8 cellular contexts compared by ENCODE assay signal in genomic region chr16:31700200-31700529, GRCh38.
A peak's percentile ranks its signal among the peaks of the same experiment; 100 is the strongest.
DNase-seq lines count a peak whose midpoint lies in the region; ATAC-seq and TF ChIP-seq lines count a peak whose summit lies in the region.

No MANE protein-coding gene starts in this region.

- peak overlapping the region; percentile 93 for H3K4me3 Mint-ChIP-seq in activated T-cell treated with anti-CD3 and anti-CD28 coated beads, Interleukin-2, amount 50 U/mL, for 4 hours

- CTCF ChIA-PET in SK-N-SH (lab: Yijun Ruan, JAX) = interaction anchor here (1.0 to 5.1 kb wide), 4 partner anchors 11 to 240 kb away, joined by 3 to 30 read pairs (median 4); a partner anchor contains a TSS

- H3F3A ChIP-seq in SK-N-SH (replicated peaks; ENCODE audit: insufficient read depth) = no peaks in the 10 kb centered on the region

- H3K4me1 ChIP-seq in SK-N-SH (ENCODE audit: control insufficient read depth in 1 of 2, insufficient read depth in 2 of 2, low read depth in 1 of 2, low read length in 1 of 2) = peaks cover 0 to 8% of the 10 kb centered on the region in 2 experiments; a peak in 2 of 4 replicates

- H3K27me3 ChIP-seq in SK-N-SH (ENCODE audit: insufficient read depth) = no peaks in the 10 kb centered on the region

- H3K36me3 Mint-ChIP-seq in activated T-cell treated with anti-CD3 and anti-CD28 coated beads, Interleukin-2, amount 50 U/mL, for 4 hours (ENCODE audit: insufficient read depth) = peaks cover 21% of the 10 kb centered on the region

- POLR2A ChIA-PET in SK-N-SH (lab: Yijun Ruan, JAX) = interaction anchor here (5.5 kb wide), 1 partner anchor 13 kb away, joined by 25 read pairs; a partner anchor contains a TSS

- TF ChIP-seq RAD21 in SK-N-SH (IDR thresholded peaks at IDR 0.05; ENCODE audit: low read length) = no peak

- peaks cover 0 to 21% of the 10 kb centered on the region in 2 experiments for H3K36me3 ChIP-seq in SK-N-SH (replicated peaks in 1 of 2; ENCODE audit: control insufficient read depth in 1 of 2, insufficient read depth in 2 of 2, low read length in 1 of 2)

- H3K9me2 ChIP-seq in SK-N-SH = no peaks in the 10 kb centered on the region

- ATAC-seq in activated T-cell treated with anti-CD3 and anti-CD28 coated beads, Interleukin-2, amount 50 U/mL, for 4 hours = no peak
- peak; percentile 68 for ATAC-seq in HG03060 (IDR thresholded peaks at IDR 0.05; ENCODE audit: low read depth, unreplicated experiment)

- no peaks in the 10 kb centered on the region for H4K20me1 ChIP-seq in SK-N-SH (ENCODE audit: insufficient read depth)

- H3K27me3 Mint-ChIP-seq in activated T-cell treated with anti-CD3 and anti-CD28 coated beads, Interleukin-2, amount 50 U/mL, for 4 hours (ENCODE audit: low read depth) = no peaks in the 10 kb centered on the region

- peak overlapping the region; percentile 79 for H3K4me2 ChIP-seq in SK-N-SH

- peak overlapping the region; percentile 88; the same call in 1 of the 2 replicates for H2AFZ ChIP-seq in SK-N-SH (ENCODE audit: low read depth)

- no peaks in the 10 kb centered on the region for H3K9me3 Mint-ChIP-seq in activated T-cell treated with anti-CD3 and anti-CD28 coated beads, Interleukin-2, amount 50 U/mL, for 4 hours

- TF ChIP-seq CTCF in SK-N-SH (IDR thresholded peaks at IDR 0.05) = no peak
- no peak for TF ChIP-seq CTCF in fibroblast of mammary gland (conservative IDR thresholded peaks at IDR 0.05; ENCODE audit: control insufficient read depth, insufficient read depth, low read depth, low read length)

- WGBS in SK-N-SH (ENCODE audit: low lambda C conversion rate) = under 1% methylated on average over 8 of the region's 8 CpGs

- H3K9me3 ChIP-seq in SK-N-SH = no peaks in the 10 kb centered on the region

- H3K79me2 ChIP-seq in SK-N-SH (ENCODE audit: insufficient read depth) = peaks cover 7% of the 10 kb centered on the region

- DNase-seq in activated T-cell treated with anti-CD3 and anti-CD28 coated beads, Interleukin-2, amount 50 U/mL, for 4 hours = no peak
- no peak for DNase-seq in activated T-cell treated with anti-CD3 and anti-CD28 coated beads, Interleukin-2, amount 50 U/mL, for 48 hours
- DNase-seq in SK-N-SH = peak; percentile 92
- no peak for DNase-seq in fibroblast of mammary gland (ENCODE audit: low read depth)
- DNase-seq in renal cortical epithelial cell (ENCODE audit: low read depth) = peak; percentile 26
- no peak for DNase-seq in T1000 (lab: John Stamatoyannopoulos, UW)
- DNase-seq in MV-4-11 (lab: John Stamatoyannopoulos, UW) = no peak

- peaks cover 25% of the 10 kb centered on the region for H3K4me1 Mint-ChIP-seq in activated T-cell treated with anti-CD3 and anti-CD28 coated beads, Interleukin-2, amount 50 U/mL, for 4 hours (ENCODE audit: low read depth)

- H3K27ac ChIP-seq in SK-N-SH (ENCODE audit: low read depth in 2 of 2, low read length in 1 of 2) = no peak overlapping the region; a peak in 1 of 4 replicates

- H3K9ac ChIP-seq in SK-N-SH = no peak overlapping the region

- no peak for TF ChIP-seq EP300 in SK-N-SH (IDR thresholded peaks at IDR 0.05; ENCODE audit: borderline replicate concordance in 1 of 2, low read depth in 1 of 2, low read length in 1 of 2)

- peak overlapping the region; percentile 81 to 98 for H3K4me3 ChIP-seq in SK-N-SH (ENCODE audit: low read depth in 2 of 2, low read length in 1 of 2)
- peak overlapping the region; percentile 78 for H3K4me3 ChIP-seq in fibroblast of mammary gland (ENCODE audit: control insufficient read depth, low read depth, low read length)

TF ChIP-seq in SK-N-SH, 30 proteins besides CTCF, POLR2A, EP300 and RAD21:
- TF ChIP-seq MAX (IDR thresholded peaks at IDR 0.05; ENCODE audit: low read depth) = no peak
- no peak for TF ChIP-seq ZBTB33 (IDR thresholded peaks at IDR 0.05; ENCODE audit: borderline replicate concordance, low read depth)
- no peak for TF ChIP-seq REST (IDR thresholded peaks at IDR 0.05; ENCODE audit: low read depth, low read length)
- TF ChIP-seq NFIC (IDR thresholded peaks at IDR 0.05; ENCODE audit: borderline replicate concordance) = no peak
- TF ChIP-seq GATA2 (CRISPR knock-in tag; IDR thresholded peaks at IDR 0.05) = peak; percentile 17; the same call in 1 of the 2 replicates
- TF ChIP-seq PBX3 (IDR thresholded peaks at IDR 0.05) = peak; percentile 79
- TF ChIP-seq IRF3 (IDR thresholded peaks at IDR 0.05; ENCODE audit: low read depth, low read length) = 0 out of 2 replicates have a peak, but pooled peaks have one; percentile 38
- TF ChIP-seq MXI1 (IDR thresholded peaks at IDR 0.05; ENCODE audit: low read depth, low read length) = peak; percentile 67; the same call in 1 of the 2 replicates
- TF ChIP-seq GABPA (IDR thresholded peaks at IDR 0.05; ENCODE audit: low read depth) = no peak

Comparison
In these comparisons a context has a peak if more than half of its experiments do, and no peak if none do; other contexts are left out.
1. DNase-seq: peak in SK-N-SH (single experiment) and renal cortical epithelial cell (single experiment); none in activated T-cell treated with anti-CD3 and anti-CD28 coated beads, Interleukin-2, amount 50 U/mL, for 4 hours (single experiment), activated T-cell treated with anti-CD3 and anti-CD28 coated beads, Interleukin-2, amount 50 U/mL, for 48 hours (0 of 2), fibroblast of mammary gland (single experiment), T1000 (single experiment) and MV-4-11 (single experiment).